Comparison of ENCODE assay signal across 8 cellular contexts in the genomic region with DNA sequence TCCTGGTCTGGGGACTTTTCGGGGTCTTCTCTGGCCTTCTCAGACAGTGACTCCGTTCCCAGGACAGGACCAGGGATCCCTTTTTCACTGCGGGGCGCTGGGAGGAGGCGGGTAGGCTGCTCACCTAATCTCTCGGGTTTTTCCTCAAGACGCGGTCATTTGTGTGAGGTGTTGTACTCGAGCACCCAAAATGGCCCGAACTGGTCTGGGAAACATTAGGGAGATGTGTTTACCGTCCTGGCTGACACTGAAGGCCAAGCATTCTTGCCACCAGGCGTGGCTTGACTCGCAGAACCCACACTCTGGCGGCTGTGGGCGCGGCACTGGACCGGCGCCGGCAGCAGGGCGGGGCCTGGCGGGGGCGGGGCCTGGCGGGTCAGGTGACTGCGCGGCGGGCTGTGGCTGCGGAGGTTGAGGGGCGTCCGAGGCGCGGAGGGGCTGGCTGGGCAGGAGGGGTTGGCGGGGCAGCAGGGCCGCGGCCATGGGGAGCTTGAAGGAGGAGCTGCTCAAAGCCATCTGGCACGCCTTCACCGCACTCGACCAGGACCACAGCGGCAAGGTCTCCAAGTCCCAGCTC. TPM values are rescaled to one million over a fixed set of nuclear protein-coding genes. Genes with fewer than 3 reads are reported as not detected.
DNase-seq lines count a peak whose midpoint lies in the region; ATAC-seq and TF ChIP-seq lines count a peak whose summit lies in the region.

A gene (plus strand): TSS at position 379 of the 577 bp plus-strand sequence. CDS start 103 bp downstream, at position 482.

- H3K27ac ChIP-seq in C4-2B = peak within 1 kb of the TSS; percentile 59
- H3K27ac ChIP-seq in esophagus (ENCODE audit: low read depth in 2 of 2, low read length in 1 of 2) = peak within 1 kb of the TSS; percentile 94 to 97
- peak within 1 kb of the TSS; percentile 80 for H3K27ac ChIP-seq in muscle layer of duodenum (ENCODE audit: low read length)

- 1% methylated on average over 37 to 38 of the region's 38 CpGs for WGBS in esophagus, 2 donors

- H3K9ac ChIP-seq in NT2/D1 (ENCODE audit: insufficient read length, low read depth) = peak within 1 kb of the TSS; percentile 90

- H3K4me3 ChIP-seq in NT2/D1 (ENCODE audit: insufficient read length, low read depth) = peak within 1 kb of the TSS; percentile 69
- peak within 1 kb of the TSS; percentile 69 to 81 for H3K4me3 ChIP-seq in esophagus (ENCODE audit: low read depth in 1 of 2, low read length in 2 of 2)
- peak within 1 kb of the TSS; percentile 87 to 90 for H3K4me3 ChIP-seq in muscle layer of duodenum (ENCODE audit: low read depth in 1 of 2, low read length in 2 of 2)

- ATAC-seq in HG03442 (IDR thresholded peaks at IDR 0.05; ENCODE audit: unreplicated experiment) = peak; percentile 82

- TF ChIP-seq CTCF in C4-2B (conservative IDR thresholded peaks at IDR 0.05) = no peak

- H3K27me3 ChIP-seq in NT2/D1 (ENCODE audit: insufficient read depth, insufficient read length) (no peaks in the 10 kb centered on the region), esophagus (ENCODE audit: control insufficient read depth in 1 of 2, insufficient read depth in 2 of 2, low read length in 2 of 2) (no peaks in the 10 kb centered on the region), muscle layer of duodenum (ENCODE audit: low read depth, low read length) (no peaks in the 10 kb centered on the region)

- DNase-seq in GM19240 (ENCODE audit: insufficient read length, low spot score) (peak; percentile 51), NT2/D1 (ENCODE audit: low read depth, low spot score) (peak; percentile 75)
- DNase-seq in activated T-cell treated with anti-CD3 and anti-CD28 coated beads, Interleukin-2, amount 50 U/mL, for 1 hour = peak; percentile 80
- peak; percentile 56 to 58 for DNase-seq in stimulated activated CD8-positive, alpha-beta memory T cell treated with anti-CD3 and anti-CD28 coated beads, Interleukin-7, amount 100 ng/mL, for 1 hour (ENCODE audit: low read depth in 2 of 2)

- H3K9me3 ChIP-seq in NT2/D1 (ENCODE audit: insufficient read depth, low read length) = peaks cover 11% of the 10 kb centered on the region
- no peaks in the 10 kb centered on the region for H3K9me3 ChIP-seq in esophagus (ENCODE audit: control insufficient read depth in 2 of 2, insufficient read depth in 1 of 2, low read depth in 1 of 2, low read length in 1 of 2)
- peaks cover 0 to 3% of the 10 kb centered on the region in 2 donors for H3K9me3 ChIP-seq in muscle layer of duodenum (ENCODE audit: control insufficient read depth in 1 of 2, low read length in 2 of 2)

- H3K4me1 ChIP-seq in NT2/D1 (ENCODE audit: insufficient read depth, insufficient read length) = no peaks in the 10 kb centered on the region
- H3K4me1 ChIP-seq in esophagus (ENCODE audit: control insufficient read depth in 2 of 2, insufficient read depth in 2 of 2, low read length in 1 of 2) = peaks cover 0 to 3% of the 10 kb centered on the region in 2 donors
- H3K4me1 ChIP-seq in muscle layer of duodenum (ENCODE audit: control insufficient read depth in 1 of 2, insufficient read depth in 2 of 2, low read length in 2 of 2) = no peaks in the 10 kb centered on the region

- H3K36me3 ChIP-seq in NT2/D1 (ENCODE audit: insufficient read depth, insufficient read length, low read length) (peaks cover 14% of the 10 kb centered on the region), esophagus (ENCODE audit: control insufficient read depth in 2 of 2, insufficient read depth in 2 of 2, low read length in 1 of 2) (no peaks in the 10 kb centered on the region), muscle layer of duodenum (ENCODE audit: control insufficient read depth in 1 of 2, insufficient read depth in 2 of 2, low read length in 2 of 2) (peaks cover 0 to 7% of the 10 kb centered on the region in 2 donors)

RNA-seq across cellular contexts. Expression of the gene that starts here (rescaled TPM):
- 1 to 10 TPM; 7.4 TPM for polyA plus RNA-seq in esophagus

Comparison
In these comparisons a context has a peak if more than half of its experiments do, and no peak if none do; other contexts are left out.
1. Peak in every context shown above with its lines: DNase-seq, ATAC-seq, H3K4me3 ChIP-seq and H3K27ac ChIP-seq.